ENCODE assay signal across 30 cellular contexts in the genomic region with DNA sequence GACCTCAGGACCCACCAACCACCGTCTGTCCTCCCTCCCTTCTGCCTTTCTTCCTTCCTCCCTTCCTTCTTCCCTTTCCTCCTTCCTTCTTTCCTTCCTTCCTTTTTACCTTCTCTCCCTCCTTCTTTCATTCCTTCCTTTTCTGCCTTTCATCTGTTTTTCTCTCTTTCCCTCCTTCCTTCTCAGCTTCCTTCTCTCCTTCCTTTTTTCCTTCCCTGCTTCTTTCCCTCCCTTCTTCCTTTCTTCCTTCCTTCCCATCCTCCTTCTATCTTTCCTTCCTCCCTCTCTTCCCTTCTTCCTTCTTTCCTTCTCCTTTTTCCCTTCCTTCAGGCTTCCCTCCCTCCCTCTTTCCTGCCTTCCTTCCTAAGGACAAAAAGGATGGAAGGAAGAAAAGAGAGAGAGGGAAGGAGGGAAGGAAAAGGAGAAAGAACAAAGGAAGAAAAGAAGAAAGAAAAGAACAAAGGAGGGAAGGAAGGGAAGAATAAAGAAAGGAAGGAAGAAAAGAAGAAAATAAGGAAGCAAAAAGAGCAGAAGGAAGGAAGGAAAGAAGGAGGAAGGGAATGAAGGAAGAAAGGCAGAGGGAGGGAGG.
"Had no signal": no experiment of that assay in that cellular context is flagged by ENCODE, and none has a peak within 500 bp of the region (broad histone marks: within the 10 kb centered on the region; RNA-seq: fewer than 3 reads in every experiment).

No MANE protein-coding gene starts in this region.

- H3K9me3 ChIP-seq: adrenal gland, ascending aorta had no signal

- DNase-seq: activated B cell treated with CpG ODN at 0.5 μM for 24 hours; activated CD4-positive, alpha-beta memory T cell treated with anti-CD3 and anti-CD28 coated beads for 36 hours; activated CD4-positive, alpha-beta T cell treated with anti-CD3 and anti-CD28 coated beads for 48 hours; activated CD4-positive, alpha-beta T cell treated with anti-CD3 and anti-CD28 coated beads, Interleukin-2, amount 50 U/mL, for 1 hour; activated CD8-positive, alpha-beta memory T cell treated with anti-CD3 and anti-CD28 coated beads, Interleukin-2, amount 10 ng/mL, durations not matched to agents 7 days and 5 days; activated CD8-positive, alpha-beta memory T cell treated with anti-CD3 and anti-CD28 coated beads, Interleukin-2, amount 50 U/mL, for 4 hours; activated CD8-positive, alpha-beta T cell treated with anti-CD3 and anti-CD28 coated beads, Interleukin-2, amount 10 ng/mL, durations not matched to agents 7 days and 5 days; activated effector memory CD4-positive, alpha-beta T cell treated with anti-CD3 and anti-CD28 coated beads, Interleukin-2, amount 50 U/mL, for 16 hours; activated naive CD4-positive, alpha-beta T cell treated with anti-CD3 and anti-CD28 coated beads for 36 hours; activated naive CD8-positive, alpha-beta T cell treated with anti-CD3 and anti-CD28 coated beads for 36 hours; activated naive CD8-positive, alpha-beta T cell treated with anti-CD3 and anti-CD28 coated beads, Interleukin-2, amount 50 U/mL, for 24 hours; activated T-cell treated with anti-CD3 and anti-CD28 coated beads, Interleukin-2, amount 50 U/mL, for 1 hour; activated T-cell treated with anti-CD3 and anti-CD28 coated beads, Interleukin-2, amount 50 U/mL, for 48 hours; adrenal gland; cortex of kidney; dermis blood vessel endothelial cell; effector CD8-positive, alpha-beta T cell; foreskin fibroblast; SW 1271; T-cell had no signal

- H3K36me3 ChIP-seq: adrenal gland, ascending aorta, breast epithelium, cardiac muscle cell had no signal

- H3K4me1 ChIP-seq: adrenal gland, ascending aorta, breast epithelium had no signal

- H3K4me3 ChIP-seq: adrenal gland, ascending aorta, breast epithelium, cardiac muscle cell had no signal

- H3K27ac ChIP-seq: adrenal gland, ascending aorta, breast epithelium, cardiac muscle cell, VCaP had no signal

- ATAC-seq: activated CD4-positive, CD25-positive, alpha-beta regulatory T cell treated with anti-CD3 and anti-CD28 coated beads, Interleukin-2, amount 50 U/mL, for 24 hours; activated CD8-positive, alpha-beta memory T cell treated with anti-CD3 and anti-CD28 coated beads, Interleukin-2, amount 10 ng/mL, durations not matched to agents 7 days and 5 days; activated CD8-positive, alpha-beta T cell treated with anti-CD3 and anti-CD28 coated beads, Interleukin-2, amount 10 ng/mL, durations not matched to agents 7 days and 5 days; activated naive CD8-positive, alpha-beta T cell treated with anti-CD3 and anti-CD28 coated beads, Interleukin-2, amount 50 U/mL, for 24 hours; esophagus mucosa; T-cell had no signal

- H3K27me3 ChIP-seq: adrenal gland, ascending aorta, breast epithelium, cardiac muscle cell had no signal

- FAIRE-seq: colon, endometrium, endothelial cell of umbilical vein, frontal cortex had no signal
